13 cellular contexts compared by ENCODE assay signal in the genomic region with DNA sequence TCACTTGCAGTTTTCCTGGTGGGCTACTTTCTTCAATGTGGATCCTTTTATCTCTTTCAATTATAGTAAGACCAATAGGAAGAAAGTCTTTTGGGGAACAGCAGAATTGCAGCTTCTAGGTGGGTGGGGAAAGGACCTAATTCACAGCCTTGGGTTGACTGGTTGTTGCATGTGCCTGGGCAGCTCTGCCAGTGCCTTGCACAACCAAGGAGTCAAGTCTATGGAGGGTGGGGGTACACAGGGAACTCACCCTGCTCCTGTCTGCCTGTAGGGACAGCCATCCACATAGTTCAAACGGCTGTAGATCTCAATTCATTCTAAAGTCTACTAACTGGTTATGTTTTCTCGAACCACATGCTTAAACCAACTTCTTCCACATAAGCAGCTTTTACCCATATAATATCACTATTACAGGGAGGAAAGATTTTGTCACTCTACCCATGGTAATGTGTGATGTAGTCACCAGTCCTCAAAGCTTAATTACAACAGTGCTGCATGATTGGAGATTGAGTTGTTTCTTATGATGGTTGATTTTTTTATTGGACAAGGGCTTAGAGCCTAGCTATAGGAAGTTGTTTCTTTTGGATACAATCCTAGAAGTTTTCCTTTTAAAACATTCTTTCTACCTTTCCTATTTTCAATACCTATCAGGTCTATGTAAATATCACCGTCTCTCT.
DNase-seq lines count a peak whose midpoint lies in the region; ATAC-seq and TF ChIP-seq lines count a peak whose summit lies in the region.
"Had no signal": no experiment of that assay in that cellular context is flagged by ENCODE, and none has a peak within 500 bp of the region (broad histone marks: within the 10 kb centered on the region; RNA-seq: fewer than 3 reads in every experiment).

No MANE protein-coding gene starts in this region.

- H3K27me3 ChIP-seq in SJSA1 (replicated peaks) (no peaks in the 10 kb centered on the region), foreskin keratinocyte (no peaks in the 10 kb centered on the region)

- no peaks in the 10 kb centered on the region for H3K27me3 Mint-ChIP-seq in progenitor cell of endocrine pancreas
- peaks cover 6% of the 10 kb centered on the region for H3K27me3 Mint-ChIP-seq in activated CD4-positive, alpha-beta T cell treated with anti-CD3 and anti-CD28 coated beads, Interleukin-2, amount 10 ng/mL, durations not matched to agents 24 days and 14 days

- H3K36me3 Mint-ChIP-seq in progenitor cell of endocrine pancreas (ENCODE audit: insufficient read depth) = no peaks in the 10 kb centered on the region
- no peaks in the 10 kb centered on the region for H3K36me3 Mint-ChIP-seq in activated CD4-positive, alpha-beta T cell treated with anti-CD3 and anti-CD28 coated beads, Interleukin-2, amount 10 ng/mL, durations not matched to agents 24 days and 14 days (ENCODE audit: low read depth)

- peaks cover 3% of the 10 kb centered on the region; the same call in 1 of the 2 replicates for H3K9me3 ChIP-seq in SJSA1 (replicated peaks)

- peaks cover 12% of the 10 kb centered on the region for H3K4me1 Mint-ChIP-seq in progenitor cell of endocrine pancreas (ENCODE audit: low read depth)
- H3K4me1 Mint-ChIP-seq in activated CD4-positive, alpha-beta T cell treated with anti-CD3 and anti-CD28 coated beads, Interleukin-2, amount 10 ng/mL, durations not matched to agents 24 days and 14 days = no peaks in the 10 kb centered on the region

- no peaks in the 10 kb centered on the region for H3K36me3 ChIP-seq in SJSA1

- H3K27ac ChIP-seq in SJSA1 = peak overlapping the region; percentile 33
- H3K27ac ChIP-seq in foreskin keratinocyte = peak overlapping the region; percentile 87

- peaks cover 13% of the 10 kb centered on the region for H3K9me3 Mint-ChIP-seq in progenitor cell of endocrine pancreas (ENCODE audit: low read depth)
- H3K9me3 Mint-ChIP-seq in activated CD4-positive, alpha-beta T cell treated with anti-CD3 and anti-CD28 coated beads, Interleukin-2, amount 10 ng/mL, durations not matched to agents 24 days and 14 days = peaks cover 3% of the 10 kb centered on the region

- TF ChIP-seq CTCF in foreskin keratinocyte (conservative IDR thresholded peaks at IDR 0.05) = no peak
- no peak for TF ChIP-seq CTCF in progenitor cell of endocrine pancreas (IDR thresholded peaks at IDR 0.05; ENCODE audit: unreplicated experiment)
- TF ChIP-seq CTCF in GM10266 (IDR thresholded peaks at IDR 0.05; ENCODE audit: control insufficient read depth, insufficient read depth, low read depth, missing control alignments) = no peak

- H3K4me1 ChIP-seq in SJSA1 (replicated peaks) (peaks cover 32% of the 10 kb centered on the region), foreskin keratinocyte (peaks cover 57% of the 10 kb centered on the region)

- ATAC-seq in foreskin keratinocyte (no peak), HG02884 (IDR thresholded peaks at IDR 0.05; ENCODE audit: unreplicated experiment) (no peak), left ventricle myocardium superior (no peak)

- H3K4me3 Mint-ChIP-seq in progenitor cell of endocrine pancreas (ENCODE audit: low read depth) = no peak overlapping the region
- no peak overlapping the region for H3K4me3 Mint-ChIP-seq in activated CD4-positive, alpha-beta T cell treated with anti-CD3 and anti-CD28 coated beads, Interleukin-2, amount 10 ng/mL, durations not matched to agents 24 days and 14 days

- H3K4me3 ChIP-seq in SJSA1 = no peak overlapping the region

- intact Hi-C loops in activated CD4-positive, alpha-beta T cell treated with anti-CD3 and anti-CD28 coated beads, Interleukin-2, amount 10 ng/mL, durations not matched to agents 24 days and 14 days (cut with micrococcal nuclease) = no loop called here
- intact Hi-C loops in left ventricle myocardium superior (cut with micrococcal nuclease) = no loop called here

- peak; percentile 65 for DNase-seq in DMS53 (lab: John Stamatoyannopoulos, UW)
- no peak for DNase-seq in SJSA1 (ENCODE audit: low read depth in 1 of 2, low spot score in 2 of 2)
- no peak for DNase-seq in foreskin keratinocyte
- DNase-seq in progenitor cell of endocrine pancreas (ENCODE audit: low spot score, unreplicated experiment) = no peak
- no peak for DNase-seq in GM10266 (ENCODE audit: extremely low spot score)
- DNase-seq in activated CD4-positive, alpha-beta T cell treated with anti-CD3 and anti-CD28 coated beads, Interleukin-2, amount 10 ng/mL, durations not matched to agents 24 days and 14 days = no peak
- DNase-seq in left ventricle myocardium superior = no peak
- DNase-seq: activated CD4-positive, alpha-beta T cell treated with anti-CD3 and anti-CD28 coated beads, Interleukin-2, amount 50 U/mL, for 48 hours; AML-193; erythroblast; kidney glomerular epithelial cell; stimulated activated CD4-positive, alpha-beta T cell treated with anti-CD3 and anti-CD28 coated beads, Interleukin-2, amount 100 ng/mL, for 24 hours had no signal

- peak overlapping the region; percentile 95 for H3K27ac Mint-ChIP-seq in progenitor cell of endocrine pancreas
- no peak overlapping the region for H3K27ac Mint-ChIP-seq in activated CD4-positive, alpha-beta T cell treated with anti-CD3 and anti-CD28 coated beads, Interleukin-2, amount 10 ng/mL, durations not matched to agents 24 days and 14 days
